Comparison of ENCODE assay signal across 21 cellular contexts in genomic region chr7:703049-703448, GRCh38.
"Had no signal": no experiment of that assay in that cellular context is flagged by ENCODE, and none has a peak within 500 bp of the region (broad histone marks: within the 10 kb centered on the region; RNA-seq: fewer than 3 reads in every experiment).

No MANE protein-coding gene starts in this region.

- H3K27ac ChIP-seq: PC-9, Peyer's patch, SJCRH30 had no signal

- H3K27me3 ChIP-seq: Peyer's patch, SJCRH30 had no signal

- H3K36me3 ChIP-seq: SJCRH30 had no signal

- H3K9me3 ChIP-seq: Peyer's patch, SJCRH30 had no signal

- DNase-seq: Karpas-422; KG1; MM.1S; NCI-H1092 treated with DMSO at 0.1 percent for 48 hours; NCI-H1436; NCI-H187; NCI-H2029; NCI-H2081 treated with DMSO at 0.1 percent for 48 hours; NCI-H2171; NCI-H226; NCI-H446; NCI-H510A; NCI-H524 treated with DMSO at 0.1 percent for 48 hours; NCI-H69; NCI-H774; NK-92 treated with Interleukin-12 subunit alpha and Interleukin-12 subunit beta, amount 100 ng/mL, for 24 hours; OCI-M1; PC-9; Peyer's patch; SHP77 treated with DMSO at 0.1 percent for 48 hours; SJCRH30 had no signal

- H3K4me3 ChIP-seq: PC-9, Peyer's patch, SJCRH30 had no signal

- H3K4me1 ChIP-seq: SJCRH30 had no signal
